In genomic region chr10:13587367-13587766, GRCh38 we compare ENCODE assay signal across 8 cellular contexts. TPM values are rescaled to one million over a fixed set of nuclear protein-coding genes. Genes with fewer than 3 reads are reported as not detected.
DNase-seq lines count a peak whose midpoint lies in the region; ATAC-seq, FAIRE-seq and TF ChIP-seq lines count a peak whose summit lies in the region.

No MANE protein-coding gene starts in this region.

- ATAC-seq in left colon, result peak; percentile 60
- no peak for ATAC-seq in GM18498 (IDR thresholded peaks at IDR 0.05; ENCODE audit: unreplicated experiment)
- ATAC-seq in GM18520 (IDR thresholded peaks at IDR 0.05; ENCODE audit: unreplicated experiment), result no peak

- H3K9me3 Mint-ChIP-seq in brain, result peaks cover 0 to 5% (median 0%) of the 10 kb centered on the region in 5 experiments

- H3K4me3 ChIP-seq in thymus (ENCODE audit: low read length), result peak overlapping the region; percentile 77

- H3K27ac ChIP-seq in KOPT-K1 (ENCODE audit: low read depth, low read length, poor library complexity, severe bottlenecking), result peak overlapping the region; percentile 59
- H3K27ac ChIP-seq in thymus (ENCODE audit: low read depth), result no peak overlapping the region

- WGBS in thymus, result 1% methylated on average over 18 of the region's 18 CpGs

- DNase-seq in COLO668 (lab: John Stamatoyannopoulos, UW; ENCODE audit: unreplicated experiment), result peak; percentile 14
- peak; percentile 22 to 27 for DNase-seq in left colon
- DNase-seq in GM19239 (ENCODE audit: insufficient read length, low spot score), result no peak

- peak overlapping the region; percentile 89 to 99 (median 98) for H3K27ac Mint-ChIP-seq in brain

- H3K4me1 Mint-ChIP-seq in brain, result peaks cover 40% of the 10 kb centered on the region

- peaks cover 9% of the 10 kb centered on the region for H3K36me3 Mint-ChIP-seq in brain

- peaks cover 40% of the 10 kb centered on the region for H3K27me3 Mint-ChIP-seq in brain

- TF ChIP-seq CTCF in brain (conservative IDR thresholded peaks at IDR 0.05), result no peak

- peaks cover 6% of the 10 kb centered on the region for H3K27me3 ChIP-seq in thymus (ENCODE audit: control insufficient read depth, insufficient read depth)

- H3K36me3 ChIP-seq in KOPT-K1 (ENCODE audit: insufficient read depth, low read length), result peaks cover 9% of the 10 kb centered on the region; the same call in 1 of the 2 replicates
- peaks cover 8% of the 10 kb centered on the region for H3K36me3 ChIP-seq in thymus (ENCODE audit: control insufficient read depth, insufficient read depth)

- peak overlapping the region; percentile 100 for H3K4me3 Mint-ChIP-seq in brain

- intact Hi-C loops in left colon (cut with DNase I, micrococcal nuclease), result no loop called here

- peaks cover 8% of the 10 kb centered on the region for H3K4me1 ChIP-seq in thymus (ENCODE audit: control insufficient read depth, insufficient read depth, low read length)

- no peak for FAIRE-seq in GM19239 (lab: Jason Lieb, UNC)

- H3K9me3 ChIP-seq in KOPT-K1 (ENCODE audit: insufficient read depth, low read length, poor library complexity, severe bottlenecking) (no peaks in the 10 kb centered on the region), thymus (ENCODE audit: control insufficient read depth) (no peaks in the 10 kb centered on the region)

RNA-seq across cellular contexts. Expression of gene PRPF18, which starts 0.6 kb away (rescaled TPM):
- polyA plus RNA-seq in brain (ENCODE audit: insufficient read depth, low read depth, low replicate concordance) (19.6 TPM), thymus (23.5 TPM)
- total RNA-seq in left colon, result 10 to 100 TPM; 19.8 to 22.4 TPM

RNA-seq across cellular contexts. Expression of gene BEND7, which starts 58.6 kb away (rescaled TPM):
- polyA plus RNA-seq in brain (ENCODE audit: insufficient read depth, low read depth, low replicate concordance) (33.2 TPM), thymus (2.1 TPM)
- 10 to 100 TPM; 23.7 to 33.2 TPM for total RNA-seq in left colon

Comparison
In these comparisons a context has a peak if more than half of its experiments do, and no peak if none do; other contexts are left out.
1. RNA of gene BEND7, which starts 58.6 kb away (polyA plus RNA-seq): 33.2 TPM in brain (single experiment); 2.1 TPM in thymus (single experiment); every median in the first group is over 10 times any median in the second.